ENCODE assay signal across 13 cellular contexts in the genomic region with DNA sequence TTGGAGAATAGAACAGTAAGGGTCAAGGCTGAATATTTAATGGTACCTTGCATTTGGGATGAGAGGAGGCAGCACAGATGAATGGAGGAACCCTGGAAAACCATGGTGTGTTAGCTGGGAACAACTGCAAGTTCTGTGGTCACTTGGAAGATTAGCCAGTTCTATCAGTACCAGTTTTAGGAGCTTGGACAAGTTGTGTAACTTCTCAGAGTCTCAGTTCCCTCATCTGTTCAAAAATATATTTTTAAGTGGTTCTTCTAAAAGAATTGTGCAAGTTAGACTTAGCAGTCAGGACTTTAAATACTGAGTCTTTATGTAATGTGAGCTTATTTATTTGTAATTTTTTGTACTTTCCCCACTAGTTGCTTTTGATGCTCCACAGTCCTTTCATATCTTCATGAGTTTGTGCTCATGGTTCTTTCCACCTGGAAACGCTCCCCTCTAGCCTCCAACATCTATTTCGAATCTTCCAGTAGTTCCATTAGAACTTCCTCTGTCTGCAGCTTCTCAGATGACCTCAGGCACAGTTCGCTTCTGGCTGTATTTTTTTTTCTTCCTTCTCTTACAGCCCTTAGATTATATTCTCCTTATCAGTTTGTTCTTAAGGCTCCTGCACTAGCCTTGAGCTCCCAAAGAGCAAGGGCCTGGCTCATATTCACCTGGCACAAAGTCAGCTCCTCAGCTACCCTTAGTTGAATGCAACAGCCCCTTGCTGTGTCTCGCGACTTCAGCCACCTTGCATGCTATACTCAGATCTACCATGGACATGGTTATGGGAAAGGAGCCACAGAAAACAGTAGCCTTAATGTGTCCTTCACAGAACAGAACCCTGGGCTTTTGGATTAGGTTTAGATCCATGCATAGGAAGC. TPM values are rescaled to one million over a fixed set of nuclear protein-coding genes. Genes with fewer than 3 reads are reported as not detected.
DNase-seq lines count a peak whose midpoint lies in the region; ATAC-seq and TF ChIP-seq lines count a peak whose summit lies in the region.
"Had no signal": no experiment of that assay in that cellular context is flagged by ENCODE, and none has a peak within 500 bp of the region (broad histone marks: within the 10 kb centered on the region; RNA-seq: fewer than 3 reads in every experiment).

No MANE protein-coding gene starts in this region.

- H3K4me1 ChIP-seq in spleen = peaks cover 24 to 84% (median 62%) of the 10 kb centered on the region in 6 donors

- CTCF ChIA-PET in activated CD4-positive, alpha-beta T cell treated with anti-CD3 and anti-CD28 coated beads, Interleukin-2, amount 10 ng/mL, durations not matched to agents 7 days and 5 days (lab: Charles Lee) = interaction anchor here (0.6 to 3.1 kb wide), 6 partner anchors 10 to 224 kb away, joined by 3 to 12 read pairs (median 6); a partner anchor contains a TSS

- intact Hi-C loops in spleen (cut with DNase I; ENCODE audit: low total_unique reads) = no loop called here

- no peaks in the 10 kb centered on the region for H3K9me3 Mint-ChIP-seq in activated CD4-positive, alpha-beta T cell treated with anti-CD3 and anti-CD28 coated beads, Interleukin-2, amount 10 ng/mL, durations not matched to agents 7 days and 5 days

- H3K4me3 ChIP-seq in spleen = no peak overlapping the region
- H3K4me3 ChIP-seq: skin epidermis had no signal

- no peak for TF ChIP-seq CTCF in spleen (IDR thresholded peaks at IDR 0.05 in 8 of 11, conservative IDR thresholded peaks at IDR 0.05 in 3 of 11)

- no peak for ATAC-seq in HG02852 (IDR thresholded peaks at IDR 0.05; ENCODE audit: unreplicated experiment)
- no peak for ATAC-seq in HG03442 (IDR thresholded peaks at IDR 0.05; ENCODE audit: unreplicated experiment)

- H3K27me3 Mint-ChIP-seq in activated CD4-positive, alpha-beta T cell treated with anti-CD3 and anti-CD28 coated beads, Interleukin-2, amount 10 ng/mL, durations not matched to agents 7 days and 5 days = no peaks in the 10 kb centered on the region

- no peak for TF ChIP-seq POLR2A in spleen (IDR thresholded peaks at IDR 0.05)

- H3K27ac ChIP-seq in cingulate gyrus (ENCODE audit: low read depth, low read length) (peak overlapping the region; percentile 25), spleen (peak overlapping the region in 5 of 8 donors; percentile 1 to 81 (median 67))
- H3K27ac ChIP-seq: KMS-11 had no signal

- no peaks in the 10 kb centered on the region for H3K27me3 ChIP-seq in spleen (replicated peaks in 1 of 7)

- H3K4me3 Mint-ChIP-seq in activated CD4-positive, alpha-beta T cell treated with anti-CD3 and anti-CD28 coated beads, Interleukin-2, amount 10 ng/mL, durations not matched to agents 7 days and 5 days = no peak overlapping the region

- H3K36me3 ChIP-seq in spleen = peaks cover 0 to 54% (median 7%) of the 10 kb centered on the region in 6 donors

- no peak for DNase-seq in activated CD4-positive, alpha-beta T cell treated with anti-CD3 and anti-CD28 coated beads, Interleukin-2, amount 10 ng/mL, durations not matched to agents 7 days and 5 days
- no peak for DNase-seq in activated CD4-positive, alpha-beta T cell treated with anti-CD3 and anti-CD28 coated beads, Interleukin-2, amount 50 U/mL, for 48 hours
- peak; percentile 80 for DNase-seq in SIG-M5 treated with dmso at 0.1 percent for 504 hours (lab: John Stamatoyannopoulos, UW; ENCODE audit: unreplicated experiment)
- no peak for DNase-seq in spleen
- no peak for DNase-seq in NCI-H146 (lab: John Stamatoyannopoulos, UW)
- DNase-seq: anterior cingulate cortex, mammary epithelial cell, NCI-H1436 had no signal

- H3K36me3 Mint-ChIP-seq in activated CD4-positive, alpha-beta T cell treated with anti-CD3 and anti-CD28 coated beads, Interleukin-2, amount 10 ng/mL, durations not matched to agents 7 days and 5 days (ENCODE audit: low read depth) = peaks cover 18% of the 10 kb centered on the region

- H3K9me3 ChIP-seq in spleen = no peaks in the 10 kb centered on the region

- POLR2A ChIA-PET in activated CD4-positive, alpha-beta T cell treated with anti-CD3 and anti-CD28 coated beads, Interleukin-2, amount 10 ng/mL, durations not matched to agents 7 days and 5 days (lab: Charles Lee) = no interaction called here

- peak overlapping the region; percentile 92 for H3K27ac Mint-ChIP-seq in activated CD4-positive, alpha-beta T cell treated with anti-CD3 and anti-CD28 coated beads, Interleukin-2, amount 10 ng/mL, durations not matched to agents 7 days and 5 days

- H3K4me1 Mint-ChIP-seq in activated CD4-positive, alpha-beta T cell treated with anti-CD3 and anti-CD28 coated beads, Interleukin-2, amount 10 ng/mL, durations not matched to agents 7 days and 5 days = peaks cover 41% of the 10 kb centered on the region

- WGBS in spleen, 5 donors = 60 to 79% (median 78%) methylated on average over 5 of the region's 5 CpGs

RNA-seq across cellular contexts. Expression of a gene that starts 27.1 kb away (rescaled TPM):
- 10 to 100 TPM; 42.3 to 44.7 TPM for total RNA-seq in activated CD4-positive, alpha-beta T cell treated with anti-CD3 and anti-CD28 coated beads, Interleukin-2, amount 10 ng/mL, durations not matched to agents 7 days and 5 days
- total RNA-seq in spleen = 100 to 1,000 TPM; 109 to 194 (median 131) TPM
- 10 to 100 TPM; 17.5 to 20.0 (median 19.7) TPM for polyA plus RNA-seq in spleen

RNA-seq across cellular contexts. Expression of a gene that starts 53.2 kb away (rescaled TPM):
- 1 to 10 TPM; 6.2 to 9.0 TPM for total RNA-seq in activated CD4-positive, alpha-beta T cell treated with anti-CD3 and anti-CD28 coated beads, Interleukin-2, amount 10 ng/mL, durations not matched to agents 7 days and 5 days
- 10 to 100 TPM; 23.6 to 53.0 (median 38.8) TPM for total RNA-seq in spleen
- polyA plus RNA-seq in spleen = 10 to 100 TPM in 2 of 3 donors, 1 to 10 TPM in 1; 6.3 to 13.1 (median 12.1) TPM
